In genomic region chr5:142835540-142835939, GRCh38 we compare ENCODE assay signal across 21 cellular contexts.
DNase-seq lines count a peak whose midpoint lies in the region; ATAC-seq, FAIRE-seq and TF ChIP-seq lines count a peak whose summit lies in the region.
"Had no signal": no experiment of that assay in that cellular context is flagged by ENCODE, and none has a peak within 500 bp of the region (broad histone marks: within the 10 kb centered on the region; RNA-seq: fewer than 3 reads in every experiment).

No MANE protein-coding gene starts in this region.

- H3K9me3 ChIP-seq in MM.1S (replicated peaks; ENCODE audit: insufficient read depth, low read length): no peaks in the 10 kb centered on the region
- H3K9me3 ChIP-seq: BLaER1 had no signal

- H3K4me1 Mint-ChIP-seq in stimulated activated naive CD8-positive, alpha-beta T cell treated with anti-CD3 and anti-CD28 coated beads, Interleukin-15, amount 100 ng/mL, for 72 hours: peaks cover 47% of the 10 kb centered on the region
- H3K4me1 Mint-ChIP-seq in dendritic cell treated with granulocyte-macrophage colony-stimulating factor and Interleukin-4, amounts not matched to agents 40 ng/mL and 50 ng/mL, for 4 days (ENCODE audit: low read depth): peaks cover 72% of the 10 kb centered on the region
- H3K4me1 Mint-ChIP-seq in nephron: peaks cover 55% of the 10 kb centered on the region

- H3F3A ChIP-seq in MM.1S (ENCODE audit: insufficient read depth, low read length): no peaks in the 10 kb centered on the region

- peaks cover 14% of the 10 kb centered on the region for H3K36me3 Mint-ChIP-seq in dendritic cell treated with granulocyte-macrophage colony-stimulating factor and Interleukin-4, amounts not matched to agents 40 ng/mL and 50 ng/mL, for 4 days (ENCODE audit: low read depth)
- no peaks in the 10 kb centered on the region for H3K36me3 Mint-ChIP-seq in nephron (ENCODE audit: low read depth)
- H3K36me3 Mint-ChIP-seq: CD4-positive, CD25-positive, alpha-beta regulatory T cell had no signal

- H3K36me3 ChIP-seq in H7 (replicated peaks; ENCODE audit: control insufficient read depth, insufficient read depth, low read length) (no peaks in the 10 kb centered on the region), MM.1S (replicated peaks; ENCODE audit: insufficient read depth, low read length) (no peaks in the 10 kb centered on the region)
- H3K36me3 ChIP-seq: BLaER1 had no signal

- no peaks in the 10 kb centered on the region for H3K9me2 ChIP-seq in MM.1S (replicated peaks; ENCODE audit: insufficient read depth, low read length)

- H3K27ac ChIP-seq in MM.1S (ENCODE audit: low read length): no peak overlapping the region
- H3K27ac ChIP-seq: BLaER1, C4-2B had no signal

- H3K27me3 ChIP-seq in H7 (ENCODE audit: control insufficient read depth, insufficient read depth, low read length) (no peaks in the 10 kb centered on the region), MM.1S (replicated peaks; ENCODE audit: insufficient read depth, low read length) (no peaks in the 10 kb centered on the region)
- H3K27me3 ChIP-seq: BLaER1 had no signal

- H3K27me3 Mint-ChIP-seq in stimulated activated naive CD8-positive, alpha-beta T cell treated with anti-CD3 and anti-CD28 coated beads, Interleukin-15, amount 100 ng/mL, for 72 hours: no peaks in the 10 kb centered on the region
- no peaks in the 10 kb centered on the region for H3K27me3 Mint-ChIP-seq in dendritic cell treated with granulocyte-macrophage colony-stimulating factor and Interleukin-4, amounts not matched to agents 40 ng/mL and 50 ng/mL, for 4 days
- H3K27me3 Mint-ChIP-seq in nephron (ENCODE audit: low read depth): no peaks in the 10 kb centered on the region
- H3K27me3 Mint-ChIP-seq: CD4-positive, CD25-positive, alpha-beta regulatory T cell; CD8-positive, alpha-beta memory T cell had no signal

- peak; percentile 59 for FAIRE-seq in GM19239 (lab: Jason Lieb, UNC)
- FAIRE-seq: GM12891, H54 had no signal

- no peak overlapping the region for H3K27ac Mint-ChIP-seq in stimulated activated naive CD8-positive, alpha-beta T cell treated with anti-CD3 and anti-CD28 coated beads, Interleukin-15, amount 100 ng/mL, for 72 hours
- H3K27ac Mint-ChIP-seq in dendritic cell treated with granulocyte-macrophage colony-stimulating factor and Interleukin-4, amounts not matched to agents 40 ng/mL and 50 ng/mL, for 4 days: peak overlapping the region; percentile 89
- peak overlapping the region in 2 of 3 experiments; percentile 16 to 28 for H3K27ac Mint-ChIP-seq in nephron
- H3K27ac Mint-ChIP-seq: B cell; CD4-positive, CD25-positive, alpha-beta regulatory T cell had no signal

- H3K9me3 Mint-ChIP-seq in stimulated activated naive CD8-positive, alpha-beta T cell treated with anti-CD3 and anti-CD28 coated beads, Interleukin-15, amount 100 ng/mL, for 72 hours: no peaks in the 10 kb centered on the region
- H3K9me3 Mint-ChIP-seq in dendritic cell treated with granulocyte-macrophage colony-stimulating factor and Interleukin-4, amounts not matched to agents 40 ng/mL and 50 ng/mL, for 4 days: no peaks in the 10 kb centered on the region
- H3K9me3 Mint-ChIP-seq in nephron: no peaks in the 10 kb centered on the region
- H3K9me3 Mint-ChIP-seq: CD4-positive, CD25-positive, alpha-beta regulatory T cell; CD8-positive, alpha-beta memory T cell had no signal

- no peak overlapping the region for H3K4me3 Mint-ChIP-seq in stimulated activated naive CD8-positive, alpha-beta T cell treated with anti-CD3 and anti-CD28 coated beads, Interleukin-15, amount 100 ng/mL, for 72 hours
- H3K4me3 Mint-ChIP-seq in dendritic cell treated with granulocyte-macrophage colony-stimulating factor and Interleukin-4, amounts not matched to agents 40 ng/mL and 50 ng/mL, for 4 days: no peak overlapping the region
- H3K4me3 Mint-ChIP-seq in nephron: no peak overlapping the region
- H3K4me3 Mint-ChIP-seq: B cell; CD4-positive, CD25-positive, alpha-beta regulatory T cell; CD8-positive, alpha-beta memory T cell had no signal

- intact Hi-C loops in dendritic cell treated with granulocyte-macrophage colony-stimulating factor and Interleukin-4, amounts not matched to agents 40 ng/mL and 50 ng/mL, for 4 days (cut with micrococcal nuclease): loop anchor here (5.0 kb wide), 1 partner anchor 38 kb away; no protein-coding TSS in a partner anchor

- peak; percentile 39 for ATAC-seq in stimulated activated naive CD8-positive, alpha-beta T cell treated with anti-CD3 and anti-CD28 coated beads, Interleukin-15, amount 100 ng/mL, for 72 hours
- ATAC-seq in stimulated activated naive CD8-positive, alpha-beta T cell treated with anti-CD3 and anti-CD28 coated beads, Interleukin-15, Interleukin-2, amounts not matched to agents 100 U/mL and 50 U/mL, for 24 hours: no peak

- no peak overlapping the region for H3K9ac ChIP-seq in MM.1S (ENCODE audit: low read length)
- H3K9ac ChIP-seq: BLaER1 had no signal

- H4K20me1 ChIP-seq in MM.1S (ENCODE audit: insufficient read depth, low read length): no peaks in the 10 kb centered on the region

- no peaks in the 10 kb centered on the region for H3K79me2 ChIP-seq in MM.1S (ENCODE audit: low read length)

- no peak overlapping the region for H3K4me2 ChIP-seq in MM.1S (ENCODE audit: low read depth, low read length)
- H3K4me2 ChIP-seq: BLaER1 had no signal

- DNase-seq in stimulated activated naive CD8-positive, alpha-beta T cell treated with anti-CD3 and anti-CD28 coated beads, Interleukin-15, amount 100 ng/mL, for 72 hours: no peak
- no peak for DNase-seq in stimulated activated naive CD8-positive, alpha-beta T cell treated with anti-CD3 and anti-CD28 coated beads, Interleukin-15, Interleukin-2, amounts not matched to agents 100 U/mL and 50 U/mL, for 24 hours
- no peak for DNase-seq in GM19239 (ENCODE audit: insufficient read length, low spot score)
- DNase-seq in NCI-H1048 (lab: John Stamatoyannopoulos, UW): no peak
- no peak for DNase-seq in H7
- DNase-seq in MM.1S: no peak
- DNase-seq: Calu3; CD4-positive, CD25-positive, alpha-beta regulatory T cell; CD8-positive, alpha-beta memory T cell; DMS53; DMS79 treated with DMSO at 0.1 percent for 48 hours; GF-D8; GOT3; HCEC 1CT had no signal

- TF ChIP-seq CTCF in nephron (IDR thresholded peaks at IDR 0.05; ENCODE audit: unreplicated experiment in 3 of 3) (no peak), MM.1S (IDR thresholded peaks at IDR 0.05; ENCODE audit: low read length) (no peak)

- H3K4me1 ChIP-seq in MM.1S (ENCODE audit: low read length): no peaks in the 10 kb centered on the region
- H3K4me1 ChIP-seq: BLaER1 had no signal

- H3K4me3 ChIP-seq in H7 (ENCODE audit: insufficient read depth, low read depth, low read length): no peak overlapping the region
- H3K4me3 ChIP-seq in MM.1S (ENCODE audit: low read length): no peak overlapping the region
- H3K4me3 ChIP-seq: BLaER1 had no signal

- no peak overlapping the region for H2AFZ ChIP-seq in MM.1S (ENCODE audit: low read length)

Comparison
In these comparisons a context has a peak if more than half of its experiments do, and no peak if none do; other contexts are left out.
1. H3K27ac Mint-ChIP-seq: peak in dendritic cell treated with granulocyte-macrophage colony-stimulating factor and Interleukin-4, amounts not matched to agents 40 ng/mL and 50 ng/mL, for 4 days (single experiment) and nephron (2 of 3); none in stimulated activated naive CD8-positive, alpha-beta T cell treated with anti-CD3 and anti-CD28 coated beads, Interleukin-15, amount 100 ng/mL, for 72 hours (0 of 2).